ENCODE assay signal across 8 cellular contexts in the genomic region with DNA sequence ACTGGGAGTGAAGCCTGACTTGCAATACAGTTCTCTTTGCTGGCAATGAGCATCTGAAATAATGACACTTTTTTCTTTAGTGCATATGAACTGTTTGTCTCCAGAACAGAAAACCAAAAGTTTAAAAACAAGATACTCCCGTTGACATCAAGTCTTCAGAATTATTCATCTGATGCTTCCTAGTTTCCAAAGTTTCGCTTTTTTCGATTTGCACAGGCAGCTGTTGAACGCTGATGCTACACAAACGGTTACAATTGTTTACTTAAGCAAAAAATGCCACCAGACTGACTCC. TPM values are rescaled to one million over a fixed set of nuclear protein-coding genes. Genes with fewer than 3 reads are reported as not detected.
DNase-seq lines count a peak whose midpoint lies in the region; ATAC-seq lines count a peak whose summit lies in the region.

No MANE protein-coding gene starts in this region.

- H3K4me3 Mint-ChIP-seq in T-helper 2 cell treated with Interferon-gamma antibody and Interleukin-4, amounts not matched to agents 5 μg/mL and 100 μg/mL, for 36 hours, result peak overlapping the region; percentile 94

- ATAC-seq in left colon (no peak), HG02642 (IDR thresholded peaks at IDR 0.05; ENCODE audit: poor library complexity, unreplicated experiment) (no peak)

- intact Hi-C loops in left colon (cut with DNase I, micrococcal nuclease), result loop anchor here in 1 of 2 donors (10.0 kb wide), 1 partner anchor 52 kb away; no protein-coding TSS in a partner anchor

- peaks cover 33% of the 10 kb centered on the region for H3K4me1 Mint-ChIP-seq in T-helper 2 cell treated with Interferon-gamma antibody and Interleukin-4, amounts not matched to agents 5 μg/mL and 100 μg/mL, for 36 hours (ENCODE audit: low read depth)

- H3K27me3 Mint-ChIP-seq in T-helper 2 cell treated with Interferon-gamma antibody and Interleukin-4, amounts not matched to agents 5 μg/mL and 100 μg/mL, for 36 hours (ENCODE audit: low read depth), result no peaks in the 10 kb centered on the region

- no peaks in the 10 kb centered on the region for H3K9me3 Mint-ChIP-seq in T-helper 2 cell treated with Interferon-gamma antibody and Interleukin-4, amounts not matched to agents 5 μg/mL and 100 μg/mL, for 36 hours

- H3K27ac Mint-ChIP-seq in T-helper 2 cell treated with Interferon-gamma antibody and Interleukin-4, amounts not matched to agents 5 μg/mL and 100 μg/mL, for 36 hours, result peak overlapping the region; percentile 98

- H3K27ac ChIP-seq in angular gyrus (ENCODE audit: low read depth, low read length), result peak overlapping the region; percentile 86

- peaks cover 15% of the 10 kb centered on the region for H3K36me3 Mint-ChIP-seq in T-helper 2 cell treated with Interferon-gamma antibody and Interleukin-4, amounts not matched to agents 5 μg/mL and 100 μg/mL, for 36 hours (ENCODE audit: low read depth)

- DNase-seq in T-helper 2 cell treated with Interferon-gamma antibody and Interleukin-4, amounts not matched to agents 5 μg/mL and 100 μg/mL, for 36 hours (ENCODE audit: low spot score), result no peak
- DNase-seq in T-helper 2 cell (no peak), kidney glomerular epithelial cell (lab: John Stamatoyannopoulos, UW) (peak; percentile 51), superior temporal gyrus (ENCODE audit: extremely low spot score) (peak; percentile 82), left colon (no peak)
- no peak for DNase-seq in stimulated activated CD8-positive, alpha-beta memory T cell treated with anti-CD3 and anti-CD28 coated beads, Interleukin-4, amount 100 ng/mL, for 48 hours

RNA-seq across cellular contexts. Expression of a gene that starts 0.6 kb away (rescaled TPM):
- 10 to 100 TPM; 46.9 to 50.7 TPM for total RNA-seq in left colon

RNA-seq across cellular contexts. Expression of a gene that starts 29.1 kb away (rescaled TPM):
- total RNA-seq in left colon, result 10 to 100 TPM; 41.7 to 53.6 TPM

Comparison
In these comparisons a context has a peak if more than half of its experiments do, and no peak if none do; other contexts are left out.
1. DNase-seq: peak in kidney glomerular epithelial cell (single experiment) and superior temporal gyrus (single experiment); none in T-helper 2 cell treated with Interferon-gamma antibody and Interleukin-4, amounts not matched to agents 5 μg/mL and 100 μg/mL, for 36 hours (single experiment), T-helper 2 cell (0 of 5), left colon (0 of 2) and stimulated activated CD8-positive, alpha-beta memory T cell treated with anti-CD3 and anti-CD28 coated beads, Interleukin-4, amount 100 ng/mL, for 48 hours (single experiment).